Comparison of ENCODE assay signal across 8 cellular contexts in genomic region chr12:64404470-64405446, GRCh38. TPM values are rescaled to one million over a fixed set of nuclear protein-coding genes. Genes with fewer than 3 reads are reported as not detected.
A peak's percentile ranks its signal among the peaks of the same experiment; 100 is the strongest.
DNase-seq lines count a peak whose midpoint lies in the region; ATAC-seq and TF ChIP-seq lines count a peak whose summit lies in the region.

No MANE protein-coding gene starts in this region.

- peak overlapping the region; percentile 94 for H3K27ac Mint-ChIP-seq in T-cell

- POLR2A ChIA-PET in T-cell (lab: Charles Lee) = no interaction called here

- no peaks in the 10 kb centered on the region for H3K36me3 ChIP-seq in right atrium auricular region

- peaks cover 32 to 38% (median 33%) of the 10 kb centered on the region in 3 donors for H3K4me1 Mint-ChIP-seq in T-cell

- DNase-seq in EH (ENCODE audit: low read depth) = peak; percentile 93
- peak; percentile 81 for DNase-seq in HuH-7.5 (ENCODE audit: low spot score)
- DNase-seq in T-cell = peak in 19 of 34 experiments; percentile 4 to 42 (median 16)
- DNase-seq in amniotic stem cell (lab: John Stamatoyannopoulos, UW) = peak; percentile 83
- DNase-seq in right atrium auricular region (ENCODE audit: low spot score) = peak; percentile 64
- peak; percentile 18 for DNase-seq in putamen (ENCODE audit: low spot score)
- DNase-seq in cerebellar nuclear complex (lab: John Stamatoyannopoulos, UW) = no peak

- CTCF ChIA-PET in T-cell (lab: Charles Lee) = interaction anchor here in 1 of 2 donors (0.9 kb wide), 1 partner anchor 14 kb away, joined by 4 read pairs; the partner anchor contains the start of gene C12orf56

- H3K27me3 ChIP-seq in right atrium auricular region = no peaks in the 10 kb centered on the region

- peak; percentile 29 for ATAC-seq in GM21447 (IDR thresholded peaks at IDR 0.05; ENCODE audit: unreplicated experiment)
- peak; percentile 1 to 25 (median 16) for ATAC-seq in T-cell (replicated peaks in 1 of 4)

- H3K9me3 ChIP-seq in right atrium auricular region = no peaks in the 10 kb centered on the region

- H3K4me1 ChIP-seq in right atrium auricular region = peaks cover 0 to 18% of the 10 kb centered on the region in 2 donors

- no peaks in the 10 kb centered on the region for H3K9me3 Mint-ChIP-seq in T-cell

- peak overlapping the region; percentile 91 to 97 (median 97) for H3K4me3 Mint-ChIP-seq in T-cell

- no peaks in the 10 kb centered on the region for H3K27me3 Mint-ChIP-seq in T-cell

- H3K4me3 ChIP-seq in right atrium auricular region = peak overlapping the region; percentile 90 to 95

- no peak for TF ChIP-seq CTCF in right atrium auricular region (IDR thresholded peaks at IDR 0.05)

- peaks cover under 1% of the 10 kb centered on the region for H3K36me3 Mint-ChIP-seq in T-cell

- H3K27ac ChIP-seq in right atrium auricular region = peak overlapping the region; percentile 94 to 100

RNA-seq across cellular contexts. Expression of gene XPOT, which starts 0.6 kb away (rescaled TPM):
- 10 to 100 TPM; 53.9 to 94.2 (median 81.3) TPM for total RNA-seq in T-cell
- 10 to 100 TPM; 16.1 to 16.9 TPM for total RNA-seq in right atrium auricular region

RNA-seq across cellular contexts. Expression of gene C12orf56, which starts 14.2 kb away (rescaled TPM):
- total RNA-seq in T-cell (under 1 TPM in 4 of 5 donors, not detected in 1; 0.07 to 0.33 (median 0.24) TPM), right atrium auricular region (not detected)

RNA-seq across cellular contexts. Expression of gene TBK1, which starts 47.2 kb away (rescaled TPM):
- 10 to 100 TPM in 4 of 5 donors, 1 to 10 TPM in 1; 8.9 to 20.0 (median 13.5) TPM for total RNA-seq in T-cell
- total RNA-seq in right atrium auricular region = 10 to 100 TPM; 11.3 to 12.2 TPM

Comparison
In these comparisons a context has a peak if more than half of its experiments do, and no peak if none do; other contexts are left out.
1. DNase-seq: peak in EH (single experiment), HuH-7.5 (single experiment), T-cell (19 of 34), amniotic stem cell (single experiment), right atrium auricular region (single experiment) and putamen (single experiment); none in cerebellar nuclear complex (0 of 2).